9 cellular contexts compared by ENCODE assay signal in genomic region chr21:42781150-42781980, GRCh38.
DNase-seq lines count a peak whose midpoint lies in the region; ATAC-seq, FAIRE-seq and TF ChIP-seq lines count a peak whose summit lies in the region.
"Had no signal": no experiment of that assay in that cellular context is flagged by ENCODE, and none has a peak within 500 bp of the region (broad histone marks: within the 10 kb centered on the region; RNA-seq: fewer than 3 reads in every experiment).

No MANE protein-coding gene starts in this region.

- H3K4me2 ChIP-seq in endothelial cell of umbilical vein (ENCODE audit: insufficient read depth, low read length) (peak overlapping the region; percentile 65), osteoblast (ENCODE audit: insufficient read depth, low read length) (peak overlapping the region; percentile 18)

- ATAC-seq in HG02938 (IDR thresholded peaks at IDR 0.05; ENCODE audit: unreplicated experiment), result no peak
- ATAC-seq in HG03432 (IDR thresholded peaks at IDR 0.05; ENCODE audit: unreplicated experiment), result no peak
- ATAC-seq in HG03025 (IDR thresholded peaks at IDR 0.05; ENCODE audit: low FRiP score, unreplicated experiment), result no peak

- no peak overlapping the region for H3K9ac ChIP-seq in endothelial cell of umbilical vein (replicated peaks; ENCODE audit: extremely low read depth, insufficient read depth, low read length)

- TF ChIP-seq POLR2A in endothelial cell of umbilical vein (IDR thresholded peaks at IDR 0.05; ENCODE audit: low read depth, low read length), result no peak

- no peak overlapping the region for H3K4me3 ChIP-seq in endothelial cell of umbilical vein (replicated peaks in 1 of 3; ENCODE audit: insufficient read depth in 1 of 3, low read depth in 1 of 3, low read length in 3 of 3)
- H3K4me3 ChIP-seq in osteoblast (ENCODE audit: insufficient read depth, low read length), result no peak overlapping the region

- H3K9me1 ChIP-seq in endothelial cell of umbilical vein (replicated peaks; ENCODE audit: control insufficient read depth, extremely low read depth, insufficient read depth, low read length), result no peaks in the 10 kb centered on the region

- H2AFZ ChIP-seq in endothelial cell of umbilical vein (ENCODE audit: low read depth, low read length) (peak overlapping the region; percentile 85), osteoblast (ENCODE audit: low read length) (no peak overlapping the region)

- H3K79me2 ChIP-seq in endothelial cell of umbilical vein (ENCODE audit: control insufficient read depth, insufficient read depth, low read length), result no peaks in the 10 kb centered on the region
- no peaks in the 10 kb centered on the region for H3K79me2 ChIP-seq in osteoblast (ENCODE audit: insufficient read depth, low read length)

- H3K27ac ChIP-seq in endothelial cell of umbilical vein (ENCODE audit: insufficient read depth, low read depth, low read length), result no peak overlapping the region
- no peak overlapping the region for H3K27ac ChIP-seq in osteoblast (ENCODE audit: low read depth, low read length)

- H3K4me1 ChIP-seq in endothelial cell of umbilical vein (ENCODE audit: control insufficient read depth, extremely low read depth, insufficient read depth, low read length) (peaks cover 18% of the 10 kb centered on the region), osteoblast (ENCODE audit: insufficient read depth, low read length) (no peaks in the 10 kb centered on the region)

- FAIRE-seq in endothelial cell of umbilical vein (lab: Jason Lieb, UNC), result peak; percentile 74
- FAIRE-seq: H54 had no signal

- H3K27me3 ChIP-seq in endothelial cell of umbilical vein (ENCODE audit: control insufficient read depth in 2 of 2, insufficient read depth in 2 of 2, low read length in 2 of 2) (peaks cover 10 to 12% of the 10 kb centered on the region in 2 experiments), osteoblast (ENCODE audit: insufficient read depth, low read length) (peaks cover 34% of the 10 kb centered on the region)

- dilution Hi-C loops in endothelial cell of umbilical vein (cut with MboI; ENCODE audit: extremely low pct_ligation_motif_present, low sequenced_read_pairs), result no loop called here

- CTCF ChIA-PET in endothelial cell of umbilical vein (lab: Charles Lee), result interaction anchor here (0.6 kb wide), 1 partner anchor 175 kb away, joined by 5 read pairs; no protein-coding TSS in a partner anchor

- no peaks in the 10 kb centered on the region for H3K9me3 ChIP-seq in endothelial cell of umbilical vein (replicated peaks; ENCODE audit: control insufficient read depth, insufficient read depth, low read length)
- H3K9me3 ChIP-seq in osteoblast (ENCODE audit: low read depth, low read length), result no peaks in the 10 kb centered on the region

- H3K36me3 ChIP-seq in endothelial cell of umbilical vein (ENCODE audit: control insufficient read depth in 2 of 2, extremely low read depth in 1 of 2, insufficient read depth in 2 of 2, low read length in 2 of 2) (no peaks in the 10 kb centered on the region), osteoblast (ENCODE audit: insufficient read depth, low read length) (no peaks in the 10 kb centered on the region)

- H4K20me1 ChIP-seq in endothelial cell of umbilical vein (replicated peaks; ENCODE audit: control insufficient read depth, extremely low read depth, insufficient read depth, low read length) (no peaks in the 10 kb centered on the region), osteoblast (ENCODE audit: insufficient read depth, low read length) (no peaks in the 10 kb centered on the region)

- BruUV-seq in endothelial cell of umbilical vein (replicated peaks; lab: Mats Ljungman, UMichigan), result no TSS peak

- TF ChIP-seq CTCF in endothelial cell of umbilical vein (IDR thresholded peaks at IDR 0.05; ENCODE audit: extremely low read depth in 1 of 2, insufficient read depth in 1 of 2, low read depth in 1 of 2, low read length in 2 of 2) (no peak), osteoblast (IDR thresholded peaks at IDR 0.05; ENCODE audit: extremely low read depth, low read depth, low read length) (no peak)

- DNase-seq in DMS53 treated with DMSO at 0.1 percent for 48 hours (lab: John Stamatoyannopoulos, UW; ENCODE audit: unreplicated experiment) (peak; percentile 66), NCI-H2227 treated with DMSO at 0.1 percent for 48 hours (lab: John Stamatoyannopoulos, UW) (peak; percentile 30), endothelial cell of umbilical vein (ENCODE audit: low read depth, low spot score) (peak; percentile 40), osteoblast (ENCODE audit: insufficient read length, low spot score, missing footprints) (peak; percentile 91), SKM-1 (lab: John Stamatoyannopoulos, UW; ENCODE audit: unreplicated experiment) (no peak)

- POLR2A ChIA-PET in endothelial cell of umbilical vein (lab: Charles Lee), result interaction anchor here (0.6 kb wide), 1 partner anchor 28 kb away, joined by 6 read pairs; no protein-coding TSS in a partner anchor

- intact Hi-C loops in endothelial cell of umbilical vein (cut with micrococcal nuclease), result no loop called here

TF ChIP-seq in endothelial cell of umbilical vein, 7 proteins besides CTCF, POLR2A, EP300 and RAD21:
- TF ChIP-seq JUN (IDR thresholded peaks at IDR 0.05; ENCODE audit: borderline replicate concordance, insufficient read depth, insufficient read length, low read depth) (no peak), MYC (IDR thresholded peaks at IDR 0.05; ENCODE audit: low read depth, low read length) (no peak), EZH2 (IDR thresholded peaks at IDR 0.05; ENCODE audit: borderline replicate concordance, low read depth, low read length, severe bottlenecking) (peak; percentile 31)
- TF ChIP-seq, protein P1, sequence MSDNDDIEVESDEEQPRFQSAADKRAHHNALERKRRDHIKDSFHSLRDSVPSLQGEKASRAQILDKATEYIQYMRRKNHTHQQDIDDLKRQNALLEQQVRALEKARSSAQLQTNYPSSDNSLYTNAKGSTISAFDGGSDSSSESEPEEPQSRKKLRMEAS (IDR thresholded peaks at IDR 0.05; ENCODE audit: insufficient read depth, insufficient read length), result no peak
TF ChIP-seq in endothelial cell of umbilical vein: peak in this region for 1.
